Comparison of ENCODE assay signal across 13 cellular contexts in genomic region chr6:115932481-115932880, GRCh38.
DNase-seq lines count a peak whose midpoint lies in the region; ATAC-seq, FAIRE-seq and TF ChIP-seq lines count a peak whose summit lies in the region.
"Had no signal": no experiment of that assay in that cellular context is flagged by ENCODE, and none has a peak within 500 bp of the region (broad histone marks: within the 10 kb centered on the region; RNA-seq: fewer than 3 reads in every experiment).

No MANE protein-coding gene starts in this region.

- DNase-seq in RCC 7860 (ENCODE audit: low spot score) = peak; percentile 86
- DNase-seq in kidney epithelial cell (ENCODE audit: low read depth) = peak; percentile 82
- DNase-seq in anterior cingulate cortex (lab: John Stamatoyannopoulos, UW) = no peak
- DNase-seq in colonic mucosa = no peak
- DNase-seq in activated naive CD4-positive, alpha-beta T cell treated with anti-CD3 and anti-CD28 coated beads, Interleukin-2, amount 50 U/mL, for 72 hours (ENCODE audit: low spot score in 2 of 2) = no peak
- DNase-seq: left cardiac atrium, NCI-H345, ovary, trophoblast cell had no signal

- H3K27ac Mint-ChIP-seq in activated naive CD4-positive, alpha-beta T cell treated with anti-CD3 and anti-CD28 coated beads, Interleukin-2, amount 50 U/mL, for 72 hours = no peak overlapping the region

- H3K4me3 ChIP-seq in kidney epithelial cell (ENCODE audit: low read depth, low read length) = no peak overlapping the region
- no peak overlapping the region for H3K4me3 ChIP-seq in colonic mucosa
- H3K4me3 ChIP-seq: ovary had no signal

- intact Hi-C loops in colonic mucosa (cut with DNase I) = no loop called here

- H3K36me3 ChIP-seq in kidney epithelial cell (ENCODE audit: control insufficient read depth, insufficient read depth, low read length) = no peaks in the 10 kb centered on the region
- no peaks in the 10 kb centered on the region for H3K36me3 ChIP-seq in colonic mucosa
- H3K36me3 ChIP-seq: ovary had no signal

- H3K9me3 Mint-ChIP-seq in activated naive CD4-positive, alpha-beta T cell treated with anti-CD3 and anti-CD28 coated beads, Interleukin-2, amount 50 U/mL, for 72 hours = peaks cover 4 to 5% of the 10 kb centered on the region in 2 donors

- H3K36me3 Mint-ChIP-seq in activated naive CD4-positive, alpha-beta T cell treated with anti-CD3 and anti-CD28 coated beads, Interleukin-2, amount 50 U/mL, for 72 hours = no peaks in the 10 kb centered on the region

- FAIRE-seq in RCC 7860 (lab: Jason Lieb, UNC) = peak; percentile 88
- FAIRE-seq: GM18507 had no signal

- ATAC-seq in GM18861 (IDR thresholded peaks at IDR 0.05; ENCODE audit: unreplicated experiment) = peak; percentile 72
- peak; percentile 62 for ATAC-seq in HG02852 (IDR thresholded peaks at IDR 0.05; ENCODE audit: unreplicated experiment)
- no peak for ATAC-seq in GM21825 (IDR thresholded peaks at IDR 0.05; ENCODE audit: unreplicated experiment)
- ATAC-seq in activated naive CD4-positive, alpha-beta T cell treated with anti-CD3 and anti-CD28 coated beads, Interleukin-2, amount 50 U/mL, for 72 hours = no peak
- ATAC-seq: left cardiac atrium had no signal

- TF ChIP-seq CTCF in kidney epithelial cell (IDR thresholded peaks at IDR 0.05; ENCODE audit: insufficient read depth, low read length, poor library complexity, severe bottlenecking) = no peak
- TF ChIP-seq CTCF in colonic mucosa (IDR thresholded peaks at IDR 0.05) = no peak

- no peak overlapping the region for H3K9ac ChIP-seq in colonic mucosa (ENCODE audit: low read depth in 2 of 2, low read length in 2 of 2)

- no peak overlapping the region for H3K27ac ChIP-seq in colonic mucosa
- H3K27ac ChIP-seq: ovary had no signal

- H3K27me3 ChIP-seq in kidney epithelial cell (ENCODE audit: control insufficient read depth, insufficient read depth, low read length) (no peaks in the 10 kb centered on the region), colonic mucosa (no peaks in the 10 kb centered on the region)
- H3K27me3 ChIP-seq: ovary had no signal

- H3K9me3 ChIP-seq in colonic mucosa = no peaks in the 10 kb centered on the region
- H3K9me3 ChIP-seq: ovary had no signal

- H3K4me1 ChIP-seq in colonic mucosa = no peaks in the 10 kb centered on the region

Comparison
In these comparisons a context has a peak if more than half of its experiments do, and no peak if none do; other contexts are left out.
1. ATAC-seq: peak in GM18861 (single experiment) and HG02852 (single experiment); none in GM21825 (single experiment) and activated naive CD4-positive, alpha-beta T cell treated with anti-CD3 and anti-CD28 coated beads, Interleukin-2, amount 50 U/mL, for 72 hours (0 of 2).
2. DNase-seq: peak in RCC 7860 (single experiment) and kidney epithelial cell (single experiment); none in anterior cingulate cortex (0 of 58), colonic mucosa (single experiment) and activated naive CD4-positive, alpha-beta T cell treated with anti-CD3 and anti-CD28 coated beads, Interleukin-2, amount 50 U/mL, for 72 hours (0 of 2).